ENCODE assay signal across 10 cellular contexts in the genomic region with DNA sequence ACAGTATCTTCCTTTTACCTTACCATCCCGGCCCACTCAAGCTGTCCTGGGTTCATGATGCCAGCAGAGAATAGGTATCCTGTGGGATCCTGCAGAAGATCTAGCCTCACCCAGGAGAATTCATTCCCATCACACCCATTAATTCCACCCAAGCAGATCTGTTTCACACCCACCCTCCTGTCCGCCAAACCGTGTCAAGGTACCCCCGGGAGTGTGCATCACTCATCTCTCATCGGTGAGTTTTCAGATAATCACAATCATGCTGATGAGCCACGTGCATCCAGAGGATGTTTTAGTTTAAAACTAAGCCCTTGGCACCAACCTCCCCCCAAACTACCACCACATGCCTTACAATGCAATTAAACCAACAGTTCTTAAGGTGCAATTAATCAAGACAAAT.
"Had no signal": no experiment of that assay in that cellular context is flagged by ENCODE, and none has a peak within 500 bp of the region (broad histone marks: within the 10 kb centered on the region; RNA-seq: fewer than 3 reads in every experiment).

No MANE protein-coding gene starts in this region.

- DNase-seq: GM23248, GOT3, H7, HFFc6, KBM-7 had no signal

- H3K27ac Mint-ChIP-seq: HFFc6, IgD-negative memory B cell had no signal

- H3K27me3 Mint-ChIP-seq: IgD-negative memory B cell had no signal

- FAIRE-seq: HepG2 had no signal

- H3K4me3 Mint-ChIP-seq: HFFc6, IgD-negative memory B cell had no signal

- H3K9me3 ChIP-seq: HAP-1 had no signal

- H3K4me3 ChIP-seq: GM23248, HAP-1 had no signal

- ATAC-seq: HCT116, HepG2 had no signal

- H3K27ac ChIP-seq: GM23248, HL-60 had no signal

- H3K36me3 ChIP-seq: HAP-1 had no signal

- H3K9me3 Mint-ChIP-seq: HFFc6, IgD-negative memory B cell had no signal

- H3K36me3 Mint-ChIP-seq: IgD-negative memory B cell had no signal
